2 cellular contexts compared by ENCODE assay signal in the genomic region with DNA sequence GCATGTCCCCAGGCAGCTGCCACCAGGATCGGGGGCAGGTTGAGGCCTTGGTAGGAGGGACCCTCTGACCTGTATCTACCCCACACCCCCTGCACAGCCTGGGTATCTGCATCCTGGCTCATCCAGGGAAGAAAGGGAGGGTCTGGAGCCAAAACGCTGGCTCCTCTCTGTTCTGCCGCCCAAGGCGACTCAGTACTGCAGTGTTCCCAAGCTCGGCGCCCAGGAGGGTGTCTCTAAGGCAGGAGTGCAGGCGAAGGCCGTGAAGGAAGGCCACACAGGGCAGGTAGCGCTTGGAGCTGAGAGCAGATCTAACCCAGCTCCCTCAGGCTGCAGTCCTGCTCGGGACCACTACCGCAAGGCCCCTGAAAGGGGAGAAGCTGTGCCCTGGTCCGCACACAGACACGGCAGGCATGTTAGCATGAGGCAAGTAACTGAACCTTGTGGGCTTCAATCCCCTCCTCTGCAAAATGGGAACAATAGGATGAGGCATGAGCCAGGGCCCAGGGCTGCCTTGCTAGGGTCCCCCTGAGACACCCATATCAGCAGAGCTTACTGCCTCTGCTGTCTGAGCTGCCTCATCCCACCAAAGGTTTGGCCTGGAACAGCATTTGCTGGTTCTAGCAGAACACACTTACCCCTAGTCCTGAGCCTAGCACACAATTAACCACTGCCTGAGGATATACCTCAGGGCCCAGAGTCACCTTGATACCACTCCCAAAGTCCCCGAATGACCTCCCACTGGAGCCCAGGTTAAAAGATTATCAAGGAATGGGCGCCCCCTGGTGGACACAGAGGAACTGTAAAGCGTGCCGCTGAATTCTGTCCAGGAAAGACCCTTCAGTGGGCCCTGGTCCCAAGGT.
TF ChIP-seq lines count a peak whose summit lies in the region.

No MANE protein-coding gene starts in this region.

TF ChIP-seq in WTC11, 78 proteins besides CTCF, POLR2A, EP300 and RAD21 (continued from another document):
- TF ChIP-seq, protein P1, sequence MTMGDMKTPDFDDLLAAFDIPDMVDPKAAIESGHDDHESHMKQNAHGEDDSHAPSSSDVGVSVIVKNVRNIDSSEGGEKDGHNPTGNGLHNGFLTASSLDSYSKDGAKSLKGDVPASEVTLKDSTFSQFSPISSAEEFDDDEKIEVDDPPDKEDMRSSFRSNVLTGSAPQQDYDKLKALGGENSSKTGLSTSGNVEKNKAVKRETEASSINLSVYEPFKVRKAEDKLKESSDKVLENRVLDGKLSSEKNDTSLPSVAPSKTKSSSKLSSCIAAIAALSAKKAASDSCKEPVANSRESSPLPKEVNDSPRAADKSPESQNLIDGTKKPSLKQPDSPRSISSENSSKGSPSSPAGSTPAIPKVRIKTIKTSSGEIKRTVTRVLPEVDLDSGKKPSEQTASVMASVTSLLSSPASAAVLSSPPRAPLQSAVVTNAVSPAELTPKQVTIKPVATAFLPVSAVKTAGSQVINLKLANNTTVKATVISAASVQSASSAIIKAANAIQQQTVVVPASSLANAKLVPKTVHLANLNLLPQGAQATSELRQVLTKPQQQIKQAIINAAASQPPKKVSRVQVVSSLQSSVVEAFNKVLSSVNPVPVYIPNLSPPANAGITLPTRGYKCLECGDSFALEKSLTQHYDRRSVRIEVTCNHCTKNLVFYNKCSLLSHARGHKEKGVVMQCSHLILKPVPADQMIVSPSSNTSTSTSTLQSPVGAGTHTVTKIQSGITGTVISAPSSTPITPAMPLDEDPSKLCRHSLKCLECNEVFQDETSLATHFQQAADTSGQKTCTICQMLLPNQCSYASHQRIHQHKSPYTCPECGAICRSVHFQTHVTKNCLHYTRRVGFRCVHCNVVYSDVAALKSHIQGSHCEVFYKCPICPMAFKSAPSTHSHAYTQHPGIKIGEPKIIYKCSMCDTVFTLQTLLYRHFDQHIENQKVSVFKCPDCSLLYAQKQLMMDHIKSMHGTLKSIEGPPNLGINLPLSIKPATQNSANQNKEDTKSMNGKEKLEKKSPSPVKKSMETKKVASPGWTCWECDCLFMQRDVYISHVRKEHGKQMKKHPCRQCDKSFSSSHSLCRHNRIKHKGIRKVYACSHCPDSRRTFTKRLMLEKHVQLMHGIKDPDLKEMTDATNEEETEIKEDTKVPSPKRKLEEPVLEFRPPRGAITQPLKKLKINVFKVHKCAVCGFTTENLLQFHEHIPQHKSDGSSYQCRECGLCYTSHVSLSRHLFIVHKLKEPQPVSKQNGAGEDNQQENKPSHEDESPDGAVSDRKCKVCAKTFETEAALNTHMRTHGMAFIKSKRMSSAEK (CRISPR knock-in tag; IDR thresholded peaks at IDR 0.05; ENCODE audit: borderline replicate concordance), result no peak
- no peak for TF ChIP-seq SOX15 (CRISPR knock-in tag; IDR thresholded peaks at IDR 0.05)
- no peak for TF ChIP-seq HMGA2 (CRISPR knock-in tag; IDR thresholded peaks at IDR 0.05)
- TF ChIP-seq JAZF1 (CRISPR knock-in tag; IDR thresholded peaks at IDR 0.05), result no peak

TF ChIP-seq in HepG2, 621 proteins besides CTCF, POLR2A, EP300 and RAD21 (continued from another document and continues in another):
- TF ChIP-seq, protein P2, sequence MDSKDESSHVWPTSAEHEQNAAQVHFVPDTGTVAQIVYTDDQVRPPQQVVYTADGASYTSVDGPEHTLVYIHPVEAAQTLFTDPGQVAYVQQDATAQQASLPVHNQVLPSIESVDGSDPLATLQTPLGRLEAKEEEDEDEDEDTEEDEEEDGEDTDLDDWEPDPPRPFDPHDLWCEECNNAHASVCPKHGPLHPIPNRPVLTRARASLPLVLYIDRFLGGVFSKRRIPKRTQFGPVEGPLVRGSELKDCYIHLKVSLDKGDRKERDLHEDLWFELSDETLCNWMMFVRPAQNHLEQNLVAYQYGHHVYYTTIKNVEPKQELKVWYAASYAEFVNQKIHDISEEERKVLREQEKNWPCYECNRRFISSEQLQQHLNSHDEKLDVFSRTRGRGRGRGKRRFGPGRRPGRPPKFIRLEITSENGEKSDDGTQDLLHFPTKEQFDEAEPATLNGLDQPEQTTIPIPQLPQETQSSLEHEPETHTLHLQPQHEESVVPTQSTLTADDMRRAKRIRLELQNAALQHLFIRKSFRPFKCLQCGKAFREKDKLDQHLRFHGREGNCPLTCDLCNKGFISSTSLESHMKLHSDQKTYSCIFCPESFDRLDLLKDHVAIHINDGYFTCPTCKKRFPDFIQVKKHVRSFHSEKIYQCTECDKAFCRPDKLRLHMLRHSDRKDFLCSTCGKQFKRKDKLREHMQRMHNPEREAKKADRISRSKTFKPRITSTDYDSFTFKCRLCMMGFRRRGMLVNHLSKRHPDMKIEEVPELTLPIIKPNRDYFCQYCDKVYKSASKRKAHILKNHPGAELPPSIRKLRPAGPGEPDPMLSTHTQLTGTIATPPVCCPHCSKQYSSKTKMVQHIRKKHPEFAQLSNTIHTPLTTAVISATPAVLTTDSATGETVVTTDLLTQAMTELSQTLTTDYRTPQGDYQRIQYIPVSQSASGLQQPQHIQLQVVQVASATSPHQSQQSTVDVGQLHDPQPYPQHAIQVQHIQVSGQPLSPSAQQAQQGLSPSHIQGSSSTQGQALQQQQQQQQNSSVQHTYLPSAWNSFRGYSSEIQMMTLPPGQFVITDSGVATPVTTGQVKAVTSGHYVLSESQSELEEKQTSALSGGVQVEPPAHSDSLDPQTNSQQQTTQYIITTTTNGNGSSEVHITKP (CRISPR knock-in tag; IDR thresholded peaks at IDR 0.05; ENCODE audit: low read depth), result 0 out of 2 replicates have a peak, but pooled peaks have one; percentile 32
- TF ChIP-seq ZNF792 (CRISPR knock-in tag; IDR thresholded peaks at IDR 0.05), result no peak
- TF ChIP-seq MXD4 (CRISPR knock-in tag; IDR thresholded peaks at IDR 0.05), result no peak
- TF ChIP-seq, protein P3, sequence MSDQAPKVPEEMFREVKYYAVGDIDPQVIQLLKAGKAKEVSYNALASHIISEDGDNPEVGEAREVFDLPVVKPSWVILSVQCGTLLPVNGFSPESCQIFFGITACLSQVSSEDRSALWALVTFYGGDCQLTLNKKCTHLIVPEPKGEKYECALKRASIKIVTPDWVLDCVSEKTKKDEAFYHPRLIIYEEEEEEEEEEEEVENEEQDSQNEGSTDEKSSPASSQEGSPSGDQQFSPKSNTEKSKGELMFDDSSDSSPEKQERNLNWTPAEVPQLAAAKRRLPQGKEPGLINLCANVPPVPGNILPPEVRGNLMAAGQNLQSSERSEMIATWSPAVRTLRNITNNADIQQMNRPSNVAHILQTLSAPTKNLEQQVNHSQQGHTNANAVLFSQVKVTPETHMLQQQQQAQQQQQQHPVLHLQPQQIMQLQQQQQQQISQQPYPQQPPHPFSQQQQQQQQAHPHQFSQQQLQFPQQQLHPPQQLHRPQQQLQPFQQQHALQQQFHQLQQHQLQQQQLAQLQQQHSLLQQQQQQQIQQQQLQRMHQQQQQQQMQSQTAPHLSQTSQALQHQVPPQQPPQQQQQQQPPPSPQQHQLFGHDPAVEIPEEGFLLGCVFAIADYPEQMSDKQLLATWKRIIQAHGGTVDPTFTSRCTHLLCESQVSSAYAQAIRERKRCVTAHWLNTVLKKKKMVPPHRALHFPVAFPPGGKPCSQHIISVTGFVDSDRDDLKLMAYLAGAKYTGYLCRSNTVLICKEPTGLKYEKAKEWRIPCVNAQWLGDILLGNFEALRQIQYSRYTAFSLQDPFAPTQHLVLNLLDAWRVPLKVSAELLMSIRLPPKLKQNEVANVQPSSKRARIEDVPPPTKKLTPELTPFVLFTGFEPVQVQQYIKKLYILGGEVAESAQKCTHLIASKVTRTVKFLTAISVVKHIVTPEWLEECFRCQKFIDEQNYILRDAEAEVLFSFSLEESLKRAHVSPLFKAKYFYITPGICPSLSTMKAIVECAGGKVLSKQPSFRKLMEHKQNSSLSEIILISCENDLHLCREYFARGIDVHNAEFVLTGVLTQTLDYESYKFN (CRISPR knock-in tag; conservative IDR thresholded peaks at IDR 0.05), result no peak
- TF ChIP-seq ZNF124 (CRISPR knock-in tag; IDR thresholded peaks at IDR 0.05), result no peak
- TF ChIP-seq KDM2A (CRISPR knock-in tag; IDR thresholded peaks at IDR 0.05; ENCODE audit: borderline replicate concordance, low read depth), result 0 out of 2 replicates have a peak, but pooled peaks have one; percentile 29
- TF ChIP-seq, protein P4, sequence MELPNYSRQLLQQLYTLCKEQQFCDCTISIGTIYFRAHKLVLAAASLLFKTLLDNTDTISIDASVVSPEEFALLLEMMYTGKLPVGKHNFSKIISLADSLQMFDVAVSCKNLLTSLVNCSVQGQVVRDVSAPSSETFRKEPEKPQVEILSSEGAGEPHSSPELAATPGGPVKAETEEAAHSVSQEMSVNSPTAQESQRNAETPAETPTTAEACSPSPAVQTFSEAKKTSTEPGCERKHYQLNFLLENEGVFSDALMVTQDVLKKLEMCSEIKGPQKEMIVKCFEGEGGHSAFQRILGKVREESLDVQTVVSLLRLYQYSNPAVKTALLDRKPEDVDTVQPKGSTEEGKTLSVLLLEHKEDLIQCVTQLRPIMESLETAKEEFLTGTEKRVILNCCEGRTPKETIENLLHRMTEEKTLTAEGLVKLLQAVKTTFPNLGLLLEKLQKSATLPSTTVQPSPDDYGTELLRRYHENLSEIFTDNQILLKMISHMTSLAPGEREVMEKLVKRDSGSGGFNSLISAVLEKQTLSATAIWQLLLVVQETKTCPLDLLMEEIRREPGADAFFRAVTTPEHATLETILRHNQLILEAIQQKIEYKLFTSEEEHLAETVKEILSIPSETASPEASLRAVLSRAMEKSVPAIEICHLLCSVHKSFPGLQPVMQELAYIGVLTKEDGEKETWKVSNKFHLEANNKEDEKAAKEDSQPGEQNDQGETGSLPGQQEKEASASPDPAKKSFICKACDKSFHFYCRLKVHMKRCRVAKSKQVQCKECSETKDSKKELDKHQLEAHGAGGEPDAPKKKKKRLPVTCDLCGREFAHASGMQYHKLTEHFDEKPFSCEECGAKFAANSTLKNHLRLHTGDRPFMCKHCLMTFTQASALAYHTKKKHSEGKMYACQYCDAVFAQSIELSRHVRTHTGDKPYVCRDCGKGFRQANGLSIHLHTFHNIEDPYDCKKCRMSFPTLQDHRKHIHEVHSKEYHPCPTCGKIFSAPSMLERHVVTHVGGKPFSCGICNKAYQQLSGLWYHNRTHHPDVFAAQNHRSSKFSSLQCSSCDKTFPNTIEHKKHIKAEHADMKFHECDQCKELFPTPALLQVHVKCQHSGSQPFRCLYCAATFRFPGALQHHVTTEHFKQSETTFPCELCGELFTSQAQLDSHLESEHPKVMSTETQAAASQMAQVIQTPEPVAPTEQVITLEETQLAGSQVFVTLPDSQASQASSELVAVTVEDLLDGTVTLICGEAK (IDR thresholded peaks at IDR 0.05), result no peak
- TF ChIP-seq, protein P4 (CRISPR knock-in tag; IDR thresholded peaks at IDR 0.05), result 0 out of 2 replicates have a peak, but pooled peaks have one; percentile 16
- TF ChIP-seq, protein P5, sequence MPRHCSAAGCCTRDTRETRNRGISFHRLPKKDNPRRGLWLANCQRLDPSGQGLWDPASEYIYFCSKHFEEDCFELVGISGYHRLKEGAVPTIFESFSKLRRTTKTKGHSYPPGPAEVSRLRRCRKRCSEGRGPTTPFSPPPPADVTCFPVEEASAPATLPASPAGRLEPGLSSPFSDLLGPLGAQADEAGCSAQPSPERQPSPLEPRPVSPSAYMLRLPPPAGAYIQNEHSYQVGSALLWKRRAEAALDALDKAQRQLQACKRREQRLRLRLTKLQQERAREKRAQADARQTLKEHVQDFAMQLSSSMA (CRISPR knock-in tag; IDR thresholded peaks at IDR 0.05), result 0 out of 2 replicates have a peak, but pooled peaks have one; percentile 5
- TF ChIP-seq TARDBP (CRISPR knock-in tag; IDR thresholded peaks at IDR 0.05), result no peak
- peak; percentile 77; the same call in 1 of the 2 replicates for TF ChIP-seq SAFB2 (CRISPR knock-in tag; IDR thresholded peaks at IDR 0.05; ENCODE audit: borderline replicate concordance, low read depth)
- no peak for TF ChIP-seq FOXA1 (IDR thresholded peaks at IDR 0.05)
- TF ChIP-seq FOXA1 (CRISPR knock-in tag; IDR thresholded peaks at IDR 0.05), result no peak
- 0 out of 2 replicates have a peak, but pooled peaks have one; percentile 16 for TF ChIP-seq SPEN (CRISPR knock-in tag; IDR thresholded peaks at IDR 0.05; ENCODE audit: low read depth)
- no peak for TF ChIP-seq ZNF839 (CRISPR knock-in tag; IDR thresholded peaks at IDR 0.05; ENCODE audit: borderline replicate concordance)
- TF ChIP-seq SP4 (CRISPR knock-in tag; IDR thresholded peaks at IDR 0.05), result no peak
- TF ChIP-seq SRSF1 (optimal IDR thresholded peaks at IDR 0.05; ENCODE audit: low read depth, low read length), result peak; percentile 13
- no peak for TF ChIP-seq ZNF883 (CRISPR knock-in tag; IDR thresholded peaks at IDR 0.05; ENCODE audit: not compliant biosample characterization)
- TF ChIP-seq ZNF263 (CRISPR knock-in tag; IDR thresholded peaks at IDR 0.05), result no peak
- TF ChIP-seq, protein P6, sequence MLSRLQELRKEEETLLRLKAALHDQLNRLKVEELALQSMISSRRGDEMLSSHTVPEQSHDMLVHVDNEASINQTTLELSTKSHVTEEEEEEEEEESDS (CRISPR knock-in tag; IDR thresholded peaks at IDR 0.05; ENCODE audit: borderline replicate concordance), result 0 out of 2 replicates have a peak, but pooled peaks have one; percentile 36
- no peak for TF ChIP-seq ARID2 (CRISPR knock-in tag; IDR thresholded peaks at IDR 0.05; ENCODE audit: borderline replicate concordance)
- no peak for TF ChIP-seq ZBTB1 (CRISPR knock-in tag; IDR thresholded peaks at IDR 0.05; ENCODE audit: borderline replicate concordance)
- TF ChIP-seq, protein P7, sequence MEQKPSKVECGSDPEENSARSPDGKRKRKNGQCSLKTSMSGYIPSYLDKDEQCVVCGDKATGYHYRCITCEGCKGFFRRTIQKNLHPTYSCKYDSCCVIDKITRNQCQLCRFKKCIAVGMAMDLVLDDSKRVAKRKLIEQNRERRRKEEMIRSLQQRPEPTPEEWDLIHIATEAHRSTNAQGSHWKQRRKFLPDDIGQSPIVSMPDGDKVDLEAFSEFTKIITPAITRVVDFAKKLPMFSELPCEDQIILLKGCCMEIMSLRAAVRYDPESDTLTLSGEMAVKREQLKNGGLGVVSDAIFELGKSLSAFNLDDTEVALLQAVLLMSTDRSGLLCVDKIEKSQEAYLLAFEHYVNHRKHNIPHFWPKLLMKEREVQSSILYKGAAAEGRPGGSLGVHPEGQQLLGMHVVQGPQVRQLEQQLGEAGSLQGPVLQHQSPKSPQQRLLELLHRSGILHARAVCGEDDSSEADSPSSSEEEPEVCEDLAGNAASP (CRISPR knock-in tag; IDR thresholded peaks at IDR 0.05; ENCODE audit: borderline replicate concordance), result peak; percentile 99
